Comparison of ENCODE assay signal across 21 cellular contexts in genomic region chr3:60645801-60646200, GRCh38.
A peak's percentile ranks its signal among the peaks of the same experiment; 100 is the strongest.
DNase-seq lines count a peak whose midpoint lies in the region; TF ChIP-seq lines count a peak whose summit lies in the region.
"Had no signal": no experiment of that assay in that cellular context is flagged by ENCODE, and none has a peak within 500 bp of the region (broad histone marks: within the 10 kb centered on the region; RNA-seq: fewer than 3 reads in every experiment).

No MANE protein-coding gene starts in this region.

- no peaks in the 10 kb centered on the region for H3K79me2 ChIP-seq in fibroblast of lung (ENCODE audit: control insufficient read depth, insufficient read depth, low read length)

- peaks cover 5% of the 10 kb centered on the region for H3K27me3 Mint-ChIP-seq in osteocyte (ENCODE audit: unreplicated experiment)
- H3K27me3 Mint-ChIP-seq in activated CD4-positive, alpha-beta T cell treated with anti-CD3 and anti-CD28 coated beads, Interleukin-2, amount 10 ng/mL, durations not matched to agents 7 days and 5 days: no peaks in the 10 kb centered on the region
- H3K27me3 Mint-ChIP-seq: IgD-negative memory B cell had no signal

- POLR2A ChIA-PET in activated CD4-positive, alpha-beta T cell treated with anti-CD3 and anti-CD28 coated beads, Interleukin-2, amount 10 ng/mL, durations not matched to agents 7 days and 5 days (lab: Charles Lee): no interaction called here

- H3K4me2 ChIP-seq in fibroblast of lung (ENCODE audit: extremely low read depth, insufficient read depth, low read length): no peak overlapping the region
- H3K4me2 ChIP-seq: A549, KMS-11, PC-9 had no signal

- H3K4me3 ChIP-seq in fibroblast of lung (replicated peaks in 1 of 4; ENCODE audit: control extremely low read depth in 1 of 4, insufficient read depth in 1 of 4, low read depth in 3 of 4, low read length in 4 of 4) (no peak overlapping the region), tibial artery (no peak overlapping the region)
- H3K4me3 ChIP-seq: A549, PC-9, SJSA1 had no signal

- H3K9me3 ChIP-seq in fibroblast of lung (ENCODE audit: control insufficient read depth, insufficient read depth, low read depth, low read length) (no peaks in the 10 kb centered on the region), tibial artery (no peaks in the 10 kb centered on the region)
- H3K9me3 ChIP-seq: A549, SJSA1 had no signal

- TF ChIP-seq CTCF in fibroblast of lung (conservative IDR thresholded peaks at IDR 0.05 in 1 of 2, IDR thresholded peaks at IDR 0.05 in 1 of 2; ENCODE audit: low read depth in 1 of 2, low read length in 2 of 2) (no peak), tibial artery (IDR thresholded peaks at IDR 0.05) (no peak), osteocyte (IDR thresholded peaks at IDR 0.05) (no peak)

- intact Hi-C loops in tibial artery (cut with DNase I; ENCODE audit: low total_unique reads): no loop called here
- intact Hi-C loops in posterior cingulate gyrus (cut with DNase I): no loop called here

- H3K4me3 Mint-ChIP-seq in osteocyte (ENCODE audit: unreplicated experiment): no peak overlapping the region
- H3K4me3 Mint-ChIP-seq in activated CD4-positive, alpha-beta T cell treated with anti-CD3 and anti-CD28 coated beads, Interleukin-2, amount 10 ng/mL, durations not matched to agents 7 days and 5 days: no peak overlapping the region
- H3K4me3 Mint-ChIP-seq: IgD-negative memory B cell had no signal

- H3K27ac ChIP-seq in fibroblast of lung (ENCODE audit: insufficient read depth, low read length) (no peak overlapping the region), tibial artery (peak overlapping the region; percentile 61 to 74)
- H3K27ac ChIP-seq: A549, KMS-11, PC-9, SJSA1 had no signal

- CTCF ChIA-PET in activated CD4-positive, alpha-beta T cell treated with anti-CD3 and anti-CD28 coated beads, Interleukin-2, amount 10 ng/mL, durations not matched to agents 7 days and 5 days (lab: Charles Lee): no interaction called here

- no peaks in the 10 kb centered on the region for H3K27me3 ChIP-seq in fibroblast of lung (ENCODE audit: control insufficient read depth, insufficient read depth, low read length)
- no peaks in the 10 kb centered on the region for H3K27me3 ChIP-seq in tibial artery
- H3K27me3 ChIP-seq: SJSA1 had no signal

- H2AFZ ChIP-seq in fibroblast of lung (ENCODE audit: low read length): no peak overlapping the region
- H2AFZ ChIP-seq: PC-9 had no signal

- no peaks in the 10 kb centered on the region for H3K36me3 Mint-ChIP-seq in osteocyte (ENCODE audit: unreplicated experiment)
- H3K36me3 Mint-ChIP-seq in activated CD4-positive, alpha-beta T cell treated with anti-CD3 and anti-CD28 coated beads, Interleukin-2, amount 10 ng/mL, durations not matched to agents 7 days and 5 days (ENCODE audit: low read depth): no peaks in the 10 kb centered on the region
- H3K36me3 Mint-ChIP-seq: IgD-negative memory B cell had no signal

- H3K9me3 Mint-ChIP-seq in osteocyte (ENCODE audit: unreplicated experiment): no peaks in the 10 kb centered on the region
- H3K9me3 Mint-ChIP-seq in activated CD4-positive, alpha-beta T cell treated with anti-CD3 and anti-CD28 coated beads, Interleukin-2, amount 10 ng/mL, durations not matched to agents 7 days and 5 days: no peaks in the 10 kb centered on the region

- no peaks in the 10 kb centered on the region for H4K20me1 ChIP-seq in fibroblast of lung (ENCODE audit: control insufficient read depth, extremely low read depth, insufficient read depth, low read length)

- H3K36me3 ChIP-seq in fibroblast of lung (ENCODE audit: control insufficient read depth, insufficient read depth, low read length) (no peaks in the 10 kb centered on the region), tibial artery (no peaks in the 10 kb centered on the region)
- H3K36me3 ChIP-seq: SJSA1 had no signal

- peaks cover 9% of the 10 kb centered on the region for H3K4me1 Mint-ChIP-seq in osteocyte (ENCODE audit: unreplicated experiment)
- H3K4me1 Mint-ChIP-seq in activated CD4-positive, alpha-beta T cell treated with anti-CD3 and anti-CD28 coated beads, Interleukin-2, amount 10 ng/mL, durations not matched to agents 7 days and 5 days: no peaks in the 10 kb centered on the region
- H3K4me1 Mint-ChIP-seq: IgD-negative memory B cell had no signal

- H3K9ac ChIP-seq in fibroblast of lung (ENCODE audit: insufficient read depth, low read length): no peak overlapping the region
- H3K9ac ChIP-seq: KMS-11 had no signal

- DNase-seq in AG20443 (ENCODE audit: low spot score): peak; percentile 22
- peak; percentile 2 for DNase-seq in HCEC 1CT
- DNase-seq in fibroblast of lung (ENCODE audit: low read depth in 2 of 2): peak; percentile 15 to 50
- no peak for DNase-seq in tibial artery
- DNase-seq in osteocyte (ENCODE audit: extremely low spot score, unreplicated experiment): no peak
- DNase-seq in activated CD4-positive, alpha-beta T cell treated with anti-CD3 and anti-CD28 coated beads, Interleukin-2, amount 10 ng/mL, durations not matched to agents 7 days and 5 days: no peak
- no peak for DNase-seq in posterior cingulate gyrus
- DNase-seq: Calu3; DMS79 treated with DMSO at 0.1 percent for 48 hours; MM.1S; NCI-H1694; NCI-H2029 treated with DMSO at 0.1 percent for 48 hours; NCI-H446 treated with DMSO at 0.1 percent for 48 hours; NCI-H526; NCI-H82; NK-92 treated with Interleukin-12 subunit alpha and Interleukin-12 subunit beta, amount 100 ng/mL, for 24 hours; PC-9 had no signal

- no peak overlapping the region for H3K27ac Mint-ChIP-seq in osteocyte (ENCODE audit: unreplicated experiment)
- H3K27ac Mint-ChIP-seq in activated CD4-positive, alpha-beta T cell treated with anti-CD3 and anti-CD28 coated beads, Interleukin-2, amount 10 ng/mL, durations not matched to agents 7 days and 5 days: no peak overlapping the region
- H3K27ac Mint-ChIP-seq: IgD-negative memory B cell had no signal

- H3K4me1 ChIP-seq in fibroblast of lung (ENCODE audit: control insufficient read depth, extremely low read depth, insufficient read depth, low read length) (no peaks in the 10 kb centered on the region), tibial artery (peaks cover 0 to 74% (median 22%) of the 10 kb centered on the region in 4 donors)
- H3K4me1 ChIP-seq: A549, SJSA1 had no signal

Comparison
In these comparisons a context has a peak if more than half of its experiments do, and no peak if none do; other contexts are left out.
1. DNase-seq: peak in AG20443 (single experiment), HCEC 1CT (single experiment) and fibroblast of lung (2 of 2); none in tibial artery (0 of 2), osteocyte (single experiment), activated CD4-positive, alpha-beta T cell treated with anti-CD3 and anti-CD28 coated beads, Interleukin-2, amount 10 ng/mL, durations not matched to agents 7 days and 5 days (single experiment) and posterior cingulate gyrus (0 of 10).